16 cellular contexts compared by ENCODE assay signal in the genomic region with DNA sequence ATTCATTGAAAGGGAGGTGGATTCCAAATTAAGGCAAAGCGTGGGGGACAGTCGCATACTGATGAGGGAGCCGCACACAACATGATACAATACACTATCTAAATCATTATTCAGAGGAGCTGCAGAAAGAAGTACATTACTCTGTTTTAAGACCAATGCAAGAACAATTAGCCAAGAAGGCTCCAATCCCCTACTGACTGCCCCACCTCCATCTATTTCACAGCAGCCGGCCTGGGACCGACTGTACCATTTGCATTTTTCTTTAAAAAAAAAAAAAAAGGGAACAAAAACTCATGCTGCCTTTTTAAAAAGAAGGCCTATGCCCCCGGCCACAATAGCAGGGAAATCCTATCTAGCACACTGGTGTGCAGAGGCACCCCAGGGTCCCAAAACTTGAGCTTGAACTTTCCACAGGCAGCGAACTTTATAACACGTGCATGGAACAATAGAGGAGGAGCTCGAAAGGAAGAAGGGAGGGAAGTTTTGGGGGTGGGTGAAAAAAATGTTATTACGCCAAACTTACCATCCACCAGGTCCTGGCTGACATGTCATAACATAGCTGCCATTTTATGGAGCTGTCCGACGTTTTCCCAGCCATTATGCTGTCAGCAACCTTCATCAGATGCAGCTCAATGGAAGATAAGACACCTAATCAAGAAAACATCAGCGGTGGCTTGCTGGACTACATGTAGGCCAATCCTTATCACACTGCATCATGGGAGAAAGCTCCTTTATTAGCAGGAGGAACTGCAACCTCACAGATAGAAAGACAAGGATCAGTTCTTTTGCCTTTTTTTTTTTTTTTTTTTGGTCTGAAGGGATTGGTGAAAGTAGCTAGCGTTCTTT.
DNase-seq lines count a peak whose midpoint lies in the region; ATAC-seq and TF ChIP-seq lines count a peak whose summit lies in the region.
"Had no signal": no experiment of that assay in that cellular context is flagged by ENCODE, and none has a peak within 500 bp of the region (broad histone marks: within the 10 kb centered on the region; RNA-seq: fewer than 3 reads in every experiment).

No MANE protein-coding gene starts in this region.

- no peak overlapping the region for H3K27ac Mint-ChIP-seq in CD8-positive, alpha-beta memory T cell
- peak overlapping the region; percentile 13; the same call in 1 of the 2 replicates for H3K27ac Mint-ChIP-seq in GM23338
- H3K27ac Mint-ChIP-seq: B cell; CD4-positive, CD25-positive, alpha-beta regulatory T cell; IgD-negative memory B cell had no signal

- TF ChIP-seq CTCF in GM23338 (conservative IDR thresholded peaks at IDR 0.05; ENCODE audit: low read depth in 2 of 2) (no peak), psoas muscle (IDR thresholded peaks at IDR 0.05) (no peak)

- no peaks in the 10 kb centered on the region for H3K4me1 Mint-ChIP-seq in CD8-positive, alpha-beta memory T cell
- peaks cover 51% of the 10 kb centered on the region for H3K4me1 Mint-ChIP-seq in GM23338
- H3K4me1 Mint-ChIP-seq: B cell; CD4-positive, CD25-positive, alpha-beta regulatory T cell had no signal

- H3K4me1 ChIP-seq in CD8-positive, alpha-beta memory T cell (ENCODE audit: insufficient read depth, low read length) = no peaks in the 10 kb centered on the region
- H3K4me1 ChIP-seq in GM23338 (ENCODE audit: insufficient read depth) (peaks cover 34% of the 10 kb centered on the region), psoas muscle (peaks cover 21% of the 10 kb centered on the region)
- H3K4me1 ChIP-seq in effector memory CD4-positive, alpha-beta T cell (ENCODE audit: control insufficient read depth, insufficient read depth, low read length, poor library complexity, severe bottlenecking) = no peaks in the 10 kb centered on the region
- H3K4me1 ChIP-seq: SJCRH30 had no signal

- no peaks in the 10 kb centered on the region for H3K79me2 ChIP-seq in GM23338 (replicated peaks; ENCODE audit: insufficient read depth)

- no peaks in the 10 kb centered on the region for H3K36me3 Mint-ChIP-seq in CD8-positive, alpha-beta memory T cell
- no peaks in the 10 kb centered on the region for H3K36me3 Mint-ChIP-seq in GM23338 (ENCODE audit: low read depth)
- H3K36me3 Mint-ChIP-seq: CD4-positive, CD25-positive, alpha-beta regulatory T cell; IgD-negative memory B cell had no signal

- no peaks in the 10 kb centered on the region for H3F3A ChIP-seq in GM23338 (replicated peaks; ENCODE audit: low read depth)

- CTCF ChIA-PET in CD8-positive, alpha-beta memory T cell (lab: Charles Lee) = no interaction called here

- no peaks in the 10 kb centered on the region for H3K9me2 ChIP-seq in GM23338 (ENCODE audit: insufficient read depth)

- H3K9me3 ChIP-seq in CD8-positive, alpha-beta memory T cell (ENCODE audit: low read length) = no peaks in the 10 kb centered on the region
- H3K9me3 ChIP-seq in psoas muscle = no peaks in the 10 kb centered on the region
- no peaks in the 10 kb centered on the region for H3K9me3 ChIP-seq in effector memory CD4-positive, alpha-beta T cell (ENCODE audit: control insufficient read depth, low read length)
- H3K9me3 ChIP-seq: SJCRH30 had no signal

- no peak overlapping the region for H3K4me3 ChIP-seq in CD8-positive, alpha-beta memory T cell (ENCODE audit: low read length)
- no peak overlapping the region for H3K4me3 ChIP-seq in GM23338
- H3K4me3 ChIP-seq in psoas muscle = no peak overlapping the region
- no peak overlapping the region for H3K4me3 ChIP-seq in effector memory CD4-positive, alpha-beta T cell (ENCODE audit: insufficient read depth, low read depth, low read length, poor library complexity, severe bottlenecking)
- H3K4me3 ChIP-seq: SJCRH30 had no signal

- H3K27me3 ChIP-seq in CD8-positive, alpha-beta memory T cell (ENCODE audit: insufficient read depth, low read length, poor library complexity, severe bottlenecking) = no peaks in the 10 kb centered on the region
- H3K27me3 ChIP-seq in GM23338 (ENCODE audit: insufficient read depth) (no peaks in the 10 kb centered on the region), psoas muscle (ENCODE audit: insufficient read depth in 3 of 3, low read length in 2 of 3) (no peaks in the 10 kb centered on the region)
- no peaks in the 10 kb centered on the region for H3K27me3 ChIP-seq in effector memory CD4-positive, alpha-beta T cell (replicated peaks; ENCODE audit: control insufficient read depth, insufficient read depth, low read length, poor library complexity, severe bottlenecking)
- H3K27me3 ChIP-seq: SJCRH30 had no signal

- no peak overlapping the region for H3K4me2 ChIP-seq in GM23338

- 88 to 89% (median 89%) methylated on average over 14 of the region's 14 CpGs for WGBS in psoas muscle, 3 donors

- peak overlapping the region; percentile 23; the same call in 1 of the 2 replicates for H2AFZ ChIP-seq in GM23338

- POLR2A ChIA-PET in CD8-positive, alpha-beta memory T cell (lab: Charles Lee) = no interaction called here

- peaks cover 0 to 2% (median 0%) of the 10 kb centered on the region in 5 donors for H3K9me3 Mint-ChIP-seq in CD8-positive, alpha-beta memory T cell
- no peaks in the 10 kb centered on the region for H3K9me3 Mint-ChIP-seq in GM23338
- H3K9me3 Mint-ChIP-seq: IgD-negative memory B cell had no signal

- H3K27ac ChIP-seq in CD8-positive, alpha-beta memory T cell (ENCODE audit: low read depth, low read length) = peak overlapping the region; percentile 45
- H3K27ac ChIP-seq in GM23338 (ENCODE audit: low read depth) (no peak overlapping the region), psoas muscle (no peak overlapping the region)
- H3K27ac ChIP-seq in effector memory CD4-positive, alpha-beta T cell (ENCODE audit: insufficient read depth, low read length, poor library complexity, severe bottlenecking) = no peak overlapping the region
- H3K27ac ChIP-seq: SJCRH30 had no signal

- no peak for DNase-seq in CD8-positive, alpha-beta memory T cell
- DNase-seq in GM23338 (ENCODE audit: low spot score) (no peak), NCI-H2081 treated with DMSO at 0.1 percent for 48 hours (lab: John Stamatoyannopoulos, UW) (peak; percentile 78), germinal center (ENCODE audit: low spot score) (peak; percentile 10), psoas muscle (no peak)
- DNase-seq in effector memory CD4-positive, alpha-beta T cell = no peak
- no peak for DNase-seq in activated CD8-positive, alpha-beta memory T cell treated with anti-CD3 and anti-CD28 coated beads for 24 hours
- DNase-seq: ACHN; CD4-positive, CD25-positive, alpha-beta regulatory T cell; NCI-H2029 treated with DMSO at 0.1 percent for 48 hours; NCI-H524 treated with DMSO at 0.1 percent for 48 hours; NK-92 treated with Interleukin-12 subunit alpha and Interleukin-12 subunit beta, amount 100 ng/mL, for 24 hours; OCI-M1; SJCRH30 had no signal

- intact Hi-C loops in psoas muscle (cut with DNase I) = no loop called here

- no peaks in the 10 kb centered on the region for H4K20me1 ChIP-seq in GM23338 (replicated peaks; ENCODE audit: insufficient read depth)

- no peaks in the 10 kb centered on the region for H3K36me3 ChIP-seq in CD8-positive, alpha-beta memory T cell (ENCODE audit: insufficient read depth, low read length)
- H3K36me3 ChIP-seq in GM23338 (ENCODE audit: insufficient read depth) (no peaks in the 10 kb centered on the region), psoas muscle (ENCODE audit: insufficient read depth in 1 of 2, low read depth in 1 of 2) (no peaks in the 10 kb centered on the region)
- H3K36me3 ChIP-seq in effector memory CD4-positive, alpha-beta T cell (ENCODE audit: control insufficient read depth, insufficient read depth, low read length) = no peaks in the 10 kb centered on the region
- H3K36me3 ChIP-seq: SJCRH30 had no signal

- no peak for ATAC-seq in GM23338
- ATAC-seq in psoas muscle = no peak

- H3K4me3 Mint-ChIP-seq in CD8-positive, alpha-beta memory T cell = no peak overlapping the region
- no peak overlapping the region for H3K4me3 Mint-ChIP-seq in GM23338
- H3K4me3 Mint-ChIP-seq: B cell; CD4-positive, CD25-positive, alpha-beta regulatory T cell; IgD-negative memory B cell had no signal

- H3K27me3 Mint-ChIP-seq in CD8-positive, alpha-beta memory T cell = peaks cover 5 to 9% of the 10 kb centered on the region in 2 donors
- peaks cover 12% of the 10 kb centered on the region for H3K27me3 Mint-ChIP-seq in GM23338 (ENCODE audit: insufficient read depth, low read depth, poor library complexity)

TF ChIP-seq in GM23338, 12 proteins besides CTCF, POLR2A, EP300 and RAD21:
- no peak for TF ChIP-seq ZNF331 (CRISPR knock-in tag; IDR thresholded peaks at IDR 0.05; ENCODE audit: low read depth)

Comparison
In these comparisons a context has a peak if more than half of its experiments do, and no peak if none do; other contexts are left out.
1. DNase-seq: peak in NCI-H2081 treated with DMSO at 0.1 percent for 48 hours (single experiment) and germinal center (single experiment); none in CD8-positive, alpha-beta memory T cell (0 of 5), GM23338 (single experiment), psoas muscle (0 of 2), effector memory CD4-positive, alpha-beta T cell (0 of 3) and activated CD8-positive, alpha-beta memory T cell treated with anti-CD3 and anti-CD28 coated beads for 24 hours (single experiment).